19 cellular contexts compared by ENCODE assay signal in the genomic region with DNA sequence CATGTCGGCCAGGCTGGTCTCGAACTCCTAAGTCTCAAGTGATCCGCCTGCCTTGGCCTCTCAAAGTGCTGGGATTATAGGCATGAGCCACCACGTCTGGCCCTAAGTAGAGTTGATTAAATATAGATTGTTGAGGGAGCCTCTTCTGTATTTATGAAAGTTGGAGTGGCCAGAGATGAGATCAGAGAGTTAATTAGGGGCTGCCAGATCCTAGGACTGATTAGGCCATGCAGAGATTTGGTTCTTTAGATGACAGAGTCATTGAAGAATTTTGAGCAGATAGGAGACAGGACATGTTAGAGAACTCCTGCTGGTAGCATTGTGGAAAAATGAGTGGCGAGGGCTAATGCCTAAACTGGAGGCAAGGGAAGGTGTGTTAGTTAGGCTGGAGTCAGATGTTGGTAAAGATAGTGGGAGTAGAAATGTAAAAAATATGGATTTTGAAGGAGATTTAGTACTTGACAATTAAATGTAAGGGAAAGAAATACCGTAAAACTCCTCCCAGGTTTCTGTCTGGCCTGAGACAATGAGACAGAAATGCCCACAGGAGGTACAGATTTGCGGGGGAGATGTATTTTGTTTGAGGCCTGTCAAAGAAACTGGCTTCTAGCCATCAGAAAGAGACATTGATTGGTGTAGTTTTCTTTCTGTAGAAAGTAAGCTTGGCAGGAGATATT. TPM values are rescaled to one million over a fixed set of nuclear protein-coding genes. Genes with fewer than 3 reads are reported as not detected.
DNase-seq lines count a peak whose midpoint lies in the region; ATAC-seq and TF ChIP-seq lines count a peak whose summit lies in the region.
"Had no signal": no experiment of that assay in that cellular context is flagged by ENCODE, and none has a peak within 500 bp of the region (broad histone marks: within the 10 kb centered on the region; RNA-seq: fewer than 3 reads in every experiment).

No MANE protein-coding gene starts in this region.

- H3K9me3 ChIP-seq in CD4-positive, alpha-beta memory T cell (ENCODE audit: control insufficient read depth in 1 of 2, low read length in 2 of 2), result no peaks in the 10 kb centered on the region
- H3K9me3 ChIP-seq in mesenchymal stem cell (ENCODE audit: control insufficient read depth, low read length), result no peaks in the 10 kb centered on the region
- H3K9me3 ChIP-seq: ascending aorta, right atrium auricular region had no signal

- CTCF ChIA-PET in CD4-positive, alpha-beta memory T cell (lab: Charles Lee; ENCODE audit: partially characterized antibody), result interaction anchor here (1.2 to 1.3 kb wide), 4 partner anchors 45 to 202 kb away, joined by 3 to 4 read pairs (median 4); no protein-coding TSS in a partner anchor

- H3K18ac ChIP-seq in mesenchymal stem cell (ENCODE audit: low read depth in 1 of 2, low read length in 2 of 2), result no peak overlapping the region

- ATAC-seq in SK-N-SH treated with all-trans-retinoic acid at 6 μM for 48 hours, result peak; percentile 97
- ATAC-seq in HG03460 (IDR thresholded peaks at IDR 0.05; ENCODE audit: unreplicated experiment), result no peak
- ATAC-seq in HG03521 (IDR thresholded peaks at IDR 0.05; ENCODE audit: unreplicated experiment), result no peak

- H4K91ac ChIP-seq in mesenchymal stem cell (ENCODE audit: low read length), result no peak overlapping the region

- peak overlapping the region; percentile 23 for H4K8ac ChIP-seq in mesenchymal stem cell (ENCODE audit: low read length)

- H3K4me2 ChIP-seq in mesenchymal stem cell (ENCODE audit: low read length, poor library complexity, severe bottlenecking), result no peak overlapping the region
- H3K4me2 ChIP-seq: PC-9 had no signal

- peak overlapping the region in 6 of 7 donors; percentile 15 to 85 (median 49) for H3K27ac Mint-ChIP-seq in CD4-positive, alpha-beta memory T cell

- H3K4me3 Mint-ChIP-seq in CD4-positive, alpha-beta memory T cell, result no peak overlapping the region

- H3K36me3 Mint-ChIP-seq in CD4-positive, alpha-beta memory T cell, result peaks cover 49 to 64% of the 10 kb centered on the region in 2 donors

- WGBS in mesenchymal stem cell, result 68% methylated on average over 6 of the region's 7 CpGs

- H2AFZ ChIP-seq in mesenchymal stem cell (ENCODE audit: low read depth, low read length), result no peak overlapping the region
- H2AFZ ChIP-seq: PC-9 had no signal

- H3K23ac ChIP-seq in mesenchymal stem cell (ENCODE audit: low read length in 2 of 2), result no peak overlapping the region

- no peak overlapping the region for H3K14ac ChIP-seq in mesenchymal stem cell (ENCODE audit: low read length in 2 of 2)

- H3K27me3 Mint-ChIP-seq in CD4-positive, alpha-beta memory T cell, result no peaks in the 10 kb centered on the region

- H2BK12ac ChIP-seq in mesenchymal stem cell (ENCODE audit: low read length in 2 of 2), result no peak overlapping the region

- H3K27me3 ChIP-seq in CD4-positive, alpha-beta memory T cell (ENCODE audit: insufficient read depth, low read length), result no peaks in the 10 kb centered on the region
- H3K27me3 ChIP-seq in mesenchymal stem cell (ENCODE audit: control insufficient read depth in 1 of 2, insufficient read depth in 1 of 2, low read length in 2 of 2), result no peaks in the 10 kb centered on the region
- H3K27me3 ChIP-seq: ascending aorta, right atrium auricular region had no signal

- POLR2A ChIA-PET in CD4-positive, alpha-beta memory T cell (lab: Charles Lee; ENCODE audit: partially characterized antibody), result no interaction called here

- no peak overlapping the region for H2BK5ac ChIP-seq in mesenchymal stem cell (ENCODE audit: low read depth, low read length, poor library complexity, severe bottlenecking)

- H3K9ac ChIP-seq in mesenchymal stem cell (ENCODE audit: low read length), result no peak overlapping the region

- H3K4me1 ChIP-seq in CD4-positive, alpha-beta memory T cell (ENCODE audit: insufficient read depth, low read length), result no peaks in the 10 kb centered on the region
- H3K4me1 ChIP-seq in mesenchymal stem cell (ENCODE audit: control insufficient read depth, insufficient read depth, low read depth, low read length), result no peaks in the 10 kb centered on the region
- H3K4me1 ChIP-seq: ascending aorta had no signal

- H3K36me3 ChIP-seq in CD4-positive, alpha-beta memory T cell (ENCODE audit: insufficient read depth, low read length), result peaks cover 51% of the 10 kb centered on the region
- H3K36me3 ChIP-seq in mesenchymal stem cell (ENCODE audit: control insufficient read depth in 1 of 2, insufficient read depth in 2 of 2, low read depth in 1 of 2, low read length in 2 of 2), result peaks cover 16 to 79% of the 10 kb centered on the region in 2 experiments

- no peak overlapping the region for H2BK120ac ChIP-seq in mesenchymal stem cell (ENCODE audit: low read depth, low read length)

- DNase-seq in A172 (ENCODE audit: low spot score) (peak; percentile 80), mesenchymal stem cell (peak; percentile 82), SHP77 treated with DMSO at 0.1 percent for 48 hours (lab: John Stamatoyannopoulos, UW) (no peak), KG1 (lab: John Stamatoyannopoulos, UW) (no peak)
- DNase-seq in CD4-positive, alpha-beta memory T cell, result no peak
- DNase-seq: activated effector memory CD4-positive, alpha-beta T cell treated with Interleukin-2 at 50 U/mL for 16 hours; AML-193; cortex of kidney; DMS53; NCI-H1048; NCI-H69; PC-9; stimulated activated CD4-positive, alpha-beta T cell treated with anti-CD3 and anti-CD28 coated beads, Interleukin-2, amount 100 ng/mL, for 24 hours had no signal

- H2AK5ac ChIP-seq in mesenchymal stem cell (ENCODE audit: low read length, severe bottlenecking), result no peak overlapping the region

- intact Hi-C loops in CD4-positive, alpha-beta memory T cell (cut with micrococcal nuclease), result no loop called here

- H3K79me1 ChIP-seq in mesenchymal stem cell (replicated peaks; ENCODE audit: low read length, poor library complexity, severe bottlenecking), result peaks cover 17% of the 10 kb centered on the region

- no peaks in the 10 kb centered on the region for H3K9me3 Mint-ChIP-seq in CD4-positive, alpha-beta memory T cell

- no peak overlapping the region for H3K4me3 ChIP-seq in CD4-positive, alpha-beta memory T cell (ENCODE audit: low read length in 2 of 2)
- no peak overlapping the region for H3K4me3 ChIP-seq in mesenchymal stem cell (ENCODE audit: insufficient read depth in 1 of 2, low read depth in 1 of 2, low read length in 2 of 2)
- H3K4me3 ChIP-seq: ascending aorta, PC-9, right atrium auricular region, SK-N-MC had no signal

- no peak overlapping the region for H2BK15ac ChIP-seq in mesenchymal stem cell (ENCODE audit: low read depth, poor library complexity, severe bottlenecking)

- no peak overlapping the region for H3K4ac ChIP-seq in mesenchymal stem cell (ENCODE audit: low read depth in 1 of 2, low read length in 2 of 2)

- H3K27ac ChIP-seq in CD4-positive, alpha-beta memory T cell (ENCODE audit: low read depth, low read length), result no peak overlapping the region
- H3K27ac ChIP-seq in mesenchymal stem cell (ENCODE audit: low read length, poor library complexity, severe bottlenecking), result no peak overlapping the region
- H3K27ac ChIP-seq: ascending aorta, PC-9, right atrium auricular region, SK-N-MC had no signal

- H3K4me1 Mint-ChIP-seq in CD4-positive, alpha-beta memory T cell, result peaks cover 13 to 19% (median 15%) of the 10 kb centered on the region in 4 donors

TF ChIP-seq in SK-N-SH treated with all-trans-retinoic acid at 6 μM for 48 hours, 23 proteins besides CTCF, POLR2A, EP300 and RAD21 (continues in another document):
- TF ChIP-seq, protein P1, sequence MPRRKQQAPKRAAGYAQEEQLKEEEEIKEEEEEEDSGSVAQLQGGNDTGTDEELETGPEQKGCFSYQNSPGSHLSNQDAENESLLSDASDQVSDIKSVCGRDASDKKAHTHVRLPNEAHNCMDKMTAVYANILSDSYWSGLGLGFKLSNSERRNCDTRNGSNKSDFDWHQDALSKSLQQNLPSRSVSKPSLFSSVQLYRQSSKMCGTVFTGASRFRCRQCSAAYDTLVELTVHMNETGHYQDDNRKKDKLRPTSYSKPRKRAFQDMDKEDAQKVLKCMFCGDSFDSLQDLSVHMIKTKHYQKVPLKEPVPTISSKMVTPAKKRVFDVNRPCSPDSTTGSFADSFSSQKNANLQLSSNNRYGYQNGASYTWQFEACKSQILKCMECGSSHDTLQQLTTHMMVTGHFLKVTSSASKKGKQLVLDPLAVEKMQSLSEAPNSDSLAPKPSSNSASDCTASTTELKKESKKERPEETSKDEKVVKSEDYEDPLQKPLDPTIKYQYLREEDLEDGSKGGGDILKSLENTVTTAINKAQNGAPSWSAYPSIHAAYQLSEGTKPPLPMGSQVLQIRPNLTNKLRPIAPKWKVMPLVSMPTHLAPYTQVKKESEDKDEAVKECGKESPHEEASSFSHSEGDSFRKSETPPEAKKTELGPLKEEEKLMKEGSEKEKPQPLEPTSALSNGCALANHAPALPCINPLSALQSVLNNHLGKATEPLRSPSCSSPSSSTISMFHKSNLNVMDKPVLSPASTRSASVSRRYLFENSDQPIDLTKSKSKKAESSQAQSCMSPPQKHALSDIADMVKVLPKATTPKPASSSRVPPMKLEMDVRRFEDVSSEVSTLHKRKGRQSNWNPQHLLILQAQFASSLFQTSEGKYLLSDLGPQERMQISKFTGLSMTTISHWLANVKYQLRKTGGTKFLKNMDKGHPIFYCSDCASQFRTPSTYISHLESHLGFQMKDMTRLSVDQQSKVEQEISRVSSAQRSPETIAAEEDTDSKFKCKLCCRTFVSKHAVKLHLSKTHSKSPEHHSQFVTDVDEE (CRISPR knock-in tag; IDR thresholded peaks at IDR 0.05), result 0 out of 2 replicates have a peak, but pooled peaks have one; percentile 68
- TF ChIP-seq ZNF8 (CRISPR knock-in tag; IDR thresholded peaks at IDR 0.05) (no peak), ZC3H10 (CRISPR knock-in tag; IDR thresholded peaks at IDR 0.05) (no peak), ZFP3 (CRISPR knock-in tag; IDR thresholded peaks at IDR 0.05) (0 out of 2 replicates have a peak, but pooled peaks have one; percentile 57), RARB (CRISPR knock-in tag; IDR thresholded peaks at IDR 0.05) (no peak), TCF4 (CRISPR knock-in tag; IDR thresholded peaks at IDR 0.05; ENCODE audit: borderline replicate concordance) (peak; percentile 30; the same call in 1 of the 2 replicates), BACH2 (CRISPR knock-in tag; IDR thresholded peaks at IDR 0.05; ENCODE audit: borderline replicate concordance) (no peak), SNAI2 (CRISPR knock-in tag; IDR thresholded peaks at IDR 0.05) (0 out of 2 replicates have a peak, but pooled peaks have one; percentile 59), ZFP30 (CRISPR knock-in tag; IDR thresholded peaks at IDR 0.05) (no peak), OSR1 (CRISPR knock-in tag; IDR thresholded peaks at IDR 0.05) (no peak)

RNA-seq across cellular contexts. Expression of a gene that starts 23.4 kb away (rescaled TPM):
- total RNA-seq in A172 (2014; rRNA removed; shearing (Covaris generic)), result 26.6 and 31.2 TPM in 2 replicates
- 100 to 1,000 TPM in 1 of 2 experiments, 10 to 100 TPM in 1; 95.7 to 104 TPM for total RNA-seq in CD4-positive, alpha-beta memory T cell
- 10 to 100 TPM; 27.6 to 39.1 TPM for polyA plus RNA-seq in CD4-positive, alpha-beta memory T cell
- polyA plus RNA-seq in mesenchymal stem cell (2013, experiment 1 of 2), result 20.4 TPM
- 22.4 TPM for polyA plus RNA-seq in mesenchymal stem cell (2013, experiment 2 of 2)

Comparison
In these comparisons a context has a peak if more than half of its experiments do, and no peak if none do; other contexts are left out.
1. DNase-seq: peak in A172 (single experiment) and mesenchymal stem cell (single experiment); none in CD4-positive, alpha-beta memory T cell (0 of 5), SHP77 treated with DMSO at 0.1 percent for 48 hours (single experiment) and KG1 (single experiment).